Comparison of ENCODE assay signal across 1 cellular context in genomic region chr15:82999905-83000671, GRCh38.
TF ChIP-seq lines count a peak whose summit lies in the region.

No MANE protein-coding gene starts in this region.

TF ChIP-seq in GM12878, 131 proteins besides CTCF, POLR2A, EP300 and RAD21 (continued from another document):
- no peak for TF ChIP-seq NKRF (conservative IDR thresholded peaks at IDR 0.05)
TF ChIP-seq in GM12878: peak in this region for 2.
